8 cellular contexts compared by ENCODE assay signal in genomic region chr11:66727282-66727882, GRCh38. TPM values are rescaled to one million over a fixed set of nuclear protein-coding genes. Genes with fewer than 3 reads are reported as not detected.
A peak's percentile ranks its signal among the peaks of the same experiment; 100 is the strongest.
DNase-seq lines count a peak whose midpoint lies in the region; ATAC-seq and TF ChIP-seq lines count a peak whose summit lies in the region.

No MANE protein-coding gene starts in this region.

- H3K9me3 ChIP-seq in CD4-positive, CD25-positive, alpha-beta regulatory T cell (ENCODE audit: control insufficient read depth in 2 of 2, low read length in 2 of 2) = no peaks in the 10 kb centered on the region
- H3K9me3 ChIP-seq in esophagus (ENCODE audit: control insufficient read depth in 2 of 2, insufficient read depth in 1 of 2, low read depth in 1 of 2, low read length in 1 of 2) = no peaks in the 10 kb centered on the region

- no peaks in the 10 kb centered on the region for H3K36me3 ChIP-seq in CD4-positive, CD25-positive, alpha-beta regulatory T cell (ENCODE audit: control insufficient read depth, insufficient read depth, low read length)
- no peaks in the 10 kb centered on the region for H3K36me3 ChIP-seq in esophagus (ENCODE audit: control insufficient read depth in 2 of 2, insufficient read depth in 2 of 2, low read length in 1 of 2)

- H3K4me1 Mint-ChIP-seq in CD4-positive, CD25-positive, alpha-beta regulatory T cell = peaks cover 4 to 18% (median 12%) of the 10 kb centered on the region in 4 donors
- H3K4me1 Mint-ChIP-seq in activated B cell treated with CpG ODN at 0.5 μM for 24 hours = peaks cover 18% of the 10 kb centered on the region
- peaks cover 10 to 20% (median 17%) of the 10 kb centered on the region in 4 donors for H3K4me1 Mint-ChIP-seq in naive thymus-derived CD8-positive, alpha-beta T cell

- peaks cover 0 to 1% (median 0%) of the 10 kb centered on the region in 7 donors for H3K9me3 Mint-ChIP-seq in CD4-positive, CD25-positive, alpha-beta regulatory T cell
- no peaks in the 10 kb centered on the region for H3K9me3 Mint-ChIP-seq in activated B cell treated with CpG ODN at 0.5 μM for 24 hours
- H3K9me3 Mint-ChIP-seq in naive thymus-derived CD8-positive, alpha-beta T cell = no peaks in the 10 kb centered on the region

- H3K4me3 Mint-ChIP-seq in CD4-positive, CD25-positive, alpha-beta regulatory T cell = peak overlapping the region in 3 of 4 donors; percentile 66 to 94 (median 81)
- peak overlapping the region; percentile 78 for H3K4me3 Mint-ChIP-seq in activated B cell treated with CpG ODN at 0.5 μM for 24 hours
- peak overlapping the region; percentile 58 to 86 (median 71) for H3K4me3 Mint-ChIP-seq in naive thymus-derived CD8-positive, alpha-beta T cell

- H3K27me3 Mint-ChIP-seq in CD4-positive, CD25-positive, alpha-beta regulatory T cell = peaks cover 75% of the 10 kb centered on the region
- peaks cover 35% of the 10 kb centered on the region for H3K27me3 Mint-ChIP-seq in activated B cell treated with CpG ODN at 0.5 μM for 24 hours
- peaks cover 37 to 70% (median 58%) of the 10 kb centered on the region in 5 donors for H3K27me3 Mint-ChIP-seq in naive thymus-derived CD8-positive, alpha-beta T cell

- no peak for TF ChIP-seq CTCF in HL-60 (IDR thresholded peaks at IDR 0.05; ENCODE audit: insufficient read depth, low read length)
- no peak for TF ChIP-seq CTCF in activated B cell treated with CpG ODN at 0.5 μM for 24 hours (IDR thresholded peaks at IDR 0.05)

- H3K27ac Mint-ChIP-seq in CD4-positive, CD25-positive, alpha-beta regulatory T cell = no peak overlapping the region
- H3K27ac Mint-ChIP-seq in activated B cell treated with CpG ODN at 0.5 μM for 24 hours = no peak overlapping the region
- peak overlapping the region in 2 of 10 donors; percentile 5 to 29 for H3K27ac Mint-ChIP-seq in naive thymus-derived CD8-positive, alpha-beta T cell

- POLR2A ChIA-PET in activated B cell treated with CpG ODN at 0.5 μM for 24 hours (lab: Charles Lee) = interaction anchor here (2.1 kb wide), 1 partner anchor 116 kb away, joined by 8 read pairs; the partner anchor contains the start of gene RCE1
- POLR2A ChIA-PET in naive thymus-derived CD8-positive, alpha-beta T cell (lab: Charles Lee) = no interaction called here

- intact Hi-C loops in activated B cell treated with CpG ODN at 0.5 μM for 24 hours (cut with micrococcal nuclease) = loop anchor here (5.0 kb wide), 1 partner anchor 230 kb away; the partner anchor contains the start of gene PC

- H3K4me1 ChIP-seq in CD4-positive, CD25-positive, alpha-beta regulatory T cell (ENCODE audit: control insufficient read depth, insufficient read depth, low read length, poor library complexity, severe bottlenecking) = peaks cover 18% of the 10 kb centered on the region
- peaks cover 0 to 2% of the 10 kb centered on the region in 2 donors for H3K4me1 ChIP-seq in esophagus (ENCODE audit: control insufficient read depth in 2 of 2, insufficient read depth in 2 of 2, low read length in 1 of 2)

- peak; percentile 15 to 39 (median 21) for DNase-seq in CD4-positive, CD25-positive, alpha-beta regulatory T cell
- peak; percentile 16 to 35 for DNase-seq in HL-60 (ENCODE audit: low read depth in 1 of 2, low spot score in 1 of 2)
- DNase-seq in activated B cell treated with CpG ODN at 0.5 μM for 24 hours = peak; percentile 40
- peak in 5 of 10 donors; percentile 10 to 29 (median 25) for DNase-seq in naive thymus-derived CD8-positive, alpha-beta T cell
- DNase-seq in NCI-H2107 treated with DMSO at 0.1 percent for 48 hours (lab: John Stamatoyannopoulos, UW; ENCODE audit: unreplicated experiment) = no peak

- H3K27ac ChIP-seq in CD4-positive, CD25-positive, alpha-beta regulatory T cell (ENCODE audit: insufficient read depth, low read length, poor library complexity, severe bottlenecking) = no peak overlapping the region
- H3K27ac ChIP-seq in HL-60 (replicated peaks) (no peak overlapping the region), esophagus (ENCODE audit: low read depth in 2 of 2, low read length in 1 of 2) (peak overlapping the region; percentile 21 to 38)

- 1% methylated on average over 30 to 58 of the region's 58 CpGs for WGBS in esophagus, 2 donors

- ATAC-seq in CD4-positive, CD25-positive, alpha-beta regulatory T cell (ENCODE audit: low read depth in 2 of 2) = peak; percentile 37 to 41
- peak; percentile 64 for ATAC-seq in activated B cell treated with CpG ODN at 0.5 μM for 24 hours (ENCODE audit: low read depth)
- peak; percentile 63 to 66 for ATAC-seq in naive thymus-derived CD8-positive, alpha-beta T cell
- ATAC-seq in HG03571 (IDR thresholded peaks at IDR 0.05; ENCODE audit: unreplicated experiment) = no peak
- ATAC-seq in GM21360 (IDR thresholded peaks at IDR 0.05; ENCODE audit: unreplicated experiment) = no peak

- CTCF ChIA-PET in activated B cell treated with CpG ODN at 0.5 μM for 24 hours (lab: Charles Lee) = no interaction called here

- no peak overlapping the region for H3K4me3 ChIP-seq in CD4-positive, CD25-positive, alpha-beta regulatory T cell (ENCODE audit: low read depth, low read length)
- H3K4me3 ChIP-seq in HL-60 (replicated peaks; ENCODE audit: insufficient read depth, low read length) (peak overlapping the region; percentile 3), esophagus (ENCODE audit: low read depth in 1 of 2, low read length in 2 of 2) (peak overlapping the region; percentile 62 to 88)

- no peaks in the 10 kb centered on the region for H3K36me3 Mint-ChIP-seq in CD4-positive, CD25-positive, alpha-beta regulatory T cell
- peaks cover 2% of the 10 kb centered on the region for H3K36me3 Mint-ChIP-seq in activated B cell treated with CpG ODN at 0.5 μM for 24 hours (ENCODE audit: low read depth)
- H3K36me3 Mint-ChIP-seq in naive thymus-derived CD8-positive, alpha-beta T cell = peaks cover 2 to 5% (median 4%) of the 10 kb centered on the region in 3 donors

- peaks cover 39% of the 10 kb centered on the region for H3K27me3 ChIP-seq in CD4-positive, CD25-positive, alpha-beta regulatory T cell (ENCODE audit: control insufficient read depth, insufficient read depth, low read length)
- H3K27me3 ChIP-seq in HL-60 (ENCODE audit: insufficient read depth, poor library complexity, severe bottlenecking) = peaks cover 63% of the 10 kb centered on the region
- H3K27me3 ChIP-seq in esophagus (ENCODE audit: control insufficient read depth in 1 of 2, insufficient read depth in 2 of 2, low read length in 2 of 2) = no peaks in the 10 kb centered on the region

RNA-seq across cellular contexts. Expression of gene SPTBN2, which starts 1.6 kb away (rescaled TPM):
- 0.52 TPM for total RNA-seq in CD4-positive, CD25-positive, alpha-beta regulatory T cell
- not detected for polyA plus RNA-seq in CD4-positive, CD25-positive, alpha-beta regulatory T cell
- 1.2 and 3.0 TPM in 2 replicates for total RNA-seq in activated B cell treated with CpG ODN at 0.5 μM for 24 hours
- polyA plus RNA-seq in esophagus = 10 to 100 TPM; 61.3 to 63.4 TPM
- total RNA-seq in naive thymus-derived CD8-positive, alpha-beta T cell = under 1 TPM; 0.47 to 0.62 TPM
- polyA plus RNA-seq in naive thymus-derived CD8-positive, alpha-beta T cell = under 1 TPM in 1 of 3 donors, not detected in 2; 0.04 TPM

RNA-seq across cellular contexts. Expression of gene RBM4B, which starts 49.7 kb away (rescaled TPM):
- total RNA-seq in CD4-positive, CD25-positive, alpha-beta regulatory T cell = 10.0 TPM
- polyA plus RNA-seq in CD4-positive, CD25-positive, alpha-beta regulatory T cell = 10 to 100 TPM; 12.6 to 17.6 (median 15.3) TPM
- 30.8 and 34.4 TPM in 2 replicates for total RNA-seq in activated B cell treated with CpG ODN at 0.5 μM for 24 hours
- 10 to 100 TPM; 12.0 to 12.8 TPM for polyA plus RNA-seq in esophagus
- total RNA-seq in naive thymus-derived CD8-positive, alpha-beta T cell = 10 to 100 TPM; 25.1 to 26.0 TPM
- polyA plus RNA-seq in naive thymus-derived CD8-positive, alpha-beta T cell = 10 to 100 TPM in 2 of 3 donors, 1 to 10 TPM in 1; 7.7 to 12.3 (median 10.8) TPM

Comparison
In these comparisons a context has a peak if more than half of its experiments do, and no peak if none do; other contexts are left out.
1. ATAC-seq: peak in CD4-positive, CD25-positive, alpha-beta regulatory T cell (2 of 2), activated B cell treated with CpG ODN at 0.5 μM for 24 hours (single experiment) and naive thymus-derived CD8-positive, alpha-beta T cell (2 of 2); none in HG03571 (single experiment) and GM21360 (single experiment).
2. H3K27ac ChIP-seq: peak in esophagus (2 of 2); none in CD4-positive, CD25-positive, alpha-beta regulatory T cell (single experiment) and HL-60 (single experiment).
3. Peak in every context shown above with its lines, with median percentiles within 50 percentile points of each other: H3K4me3 Mint-ChIP-seq.